10 cellular contexts compared by ENCODE assay signal in genomic region chr6:31907158-31907813, GRCh38. TPM values are rescaled to one million over a fixed set of nuclear protein-coding genes. Genes with fewer than 3 reads are reported as not detected.
DNase-seq lines count a peak whose midpoint lies in the region; ATAC-seq and TF ChIP-seq lines count a peak whose summit lies in the region.
"Had no signal": no experiment of that assay in that cellular context is flagged by ENCODE, and none has a peak within 500 bp of the region (broad histone marks: within the 10 kb centered on the region; RNA-seq: fewer than 3 reads in every experiment).

No MANE protein-coding gene starts in this region.

- no peak overlapping the region for H3K4me3 ChIP-seq in kidney epithelial cell (ENCODE audit: low read depth, low read length)
- H3K4me3 ChIP-seq: tibial nerve had no signal

- no peaks in the 10 kb centered on the region for H3K27me3 ChIP-seq in kidney epithelial cell (ENCODE audit: control insufficient read depth, insufficient read depth, low read length)
- H3K27me3 ChIP-seq: tibial nerve had no signal

- no peaks in the 10 kb centered on the region for H3K36me3 ChIP-seq in kidney epithelial cell (ENCODE audit: control insufficient read depth, insufficient read depth, low read length)
- H3K36me3 ChIP-seq: tibial nerve had no signal

- DNase-seq in EL = peak; percentile 62
- peak; percentile 24 for DNase-seq in NCI-H2227 treated with DMSO at 0.1 percent for 48 hours (lab: John Stamatoyannopoulos, UW)
- DNase-seq in kidney epithelial cell (ENCODE audit: low read depth) = peak; percentile 81
- DNase-seq in stimulated activated CD4-positive, alpha-beta T cell treated with anti-CD3 and anti-CD28 coated beads, Interleukin-15, amount 100 ng/mL, for 24 hours = no peak
- no peak for DNase-seq in germinal center (ENCODE audit: low spot score)
- DNase-seq: activated CD8-positive, alpha-beta memory T cell treated with anti-CD3 and anti-CD28 coated beads, Interleukin-2, amount 10 ng/mL, durations not matched to agents 7 days and 5 days; erythroblast; NCI-H69 had no signal

- TF ChIP-seq CTCF in kidney epithelial cell (IDR thresholded peaks at IDR 0.05; ENCODE audit: insufficient read depth, low read length, poor library complexity, severe bottlenecking) = no peak

- ATAC-seq in HG02571 (IDR thresholded peaks at IDR 0.05; ENCODE audit: unreplicated experiment) = no peak
- ATAC-seq: activated CD8-positive, alpha-beta memory T cell treated with anti-CD3 and anti-CD28 coated beads, Interleukin-2, amount 10 ng/mL, durations not matched to agents 7 days and 5 days had no signal

RNA-seq across cellular contexts. Expression of gene ZBTB12, which starts 5.4 kb away (rescaled TPM):
- total RNA-seq in kidney epithelial cell = 3.0 and 4.9 TPM in 2 replicates

RNA-seq across cellular contexts. Expression of gene EHMT2, which starts 9.8 kb away (rescaled TPM):
- 55.7 and 59.3 TPM in 2 replicates for total RNA-seq in kidney epithelial cell

RNA-seq across cellular contexts. Expression of gene C2, which starts 20.2 kb away (rescaled TPM):
- total RNA-seq in kidney epithelial cell = 0.07 and 0.63 TPM in 2 replicates

RNA-seq across cellular contexts. Expression of gene SLC44A4, which starts 28.5 kb away (rescaled TPM):
- 17.7 and 26.1 TPM in 2 replicates for total RNA-seq in kidney epithelial cell
- total RNA-seq: activated CD8-positive, alpha-beta memory T cell treated with anti-CD3 and anti-CD28 coated beads, Interleukin-2, amount 10 ng/mL, durations not matched to agents 7 days and 5 days had no signal

RNA-seq across cellular contexts. Expression of gene CFB, which starts 38.6 kb away (rescaled TPM):
- 1.9 and 13.8 TPM in 2 replicates for total RNA-seq in kidney epithelial cell

Comparison
In these comparisons a context has a peak if more than half of its experiments do, and no peak if none do; other contexts are left out.
1. DNase-seq: peak in EL (single experiment), NCI-H2227 treated with DMSO at 0.1 percent for 48 hours (single experiment) and kidney epithelial cell (single experiment); none in stimulated activated CD4-positive, alpha-beta T cell treated with anti-CD3 and anti-CD28 coated beads, Interleukin-15, amount 100 ng/mL, for 24 hours (single experiment) and germinal center (single experiment).